8 cellular contexts compared by ENCODE assay signal in the genomic region with DNA sequence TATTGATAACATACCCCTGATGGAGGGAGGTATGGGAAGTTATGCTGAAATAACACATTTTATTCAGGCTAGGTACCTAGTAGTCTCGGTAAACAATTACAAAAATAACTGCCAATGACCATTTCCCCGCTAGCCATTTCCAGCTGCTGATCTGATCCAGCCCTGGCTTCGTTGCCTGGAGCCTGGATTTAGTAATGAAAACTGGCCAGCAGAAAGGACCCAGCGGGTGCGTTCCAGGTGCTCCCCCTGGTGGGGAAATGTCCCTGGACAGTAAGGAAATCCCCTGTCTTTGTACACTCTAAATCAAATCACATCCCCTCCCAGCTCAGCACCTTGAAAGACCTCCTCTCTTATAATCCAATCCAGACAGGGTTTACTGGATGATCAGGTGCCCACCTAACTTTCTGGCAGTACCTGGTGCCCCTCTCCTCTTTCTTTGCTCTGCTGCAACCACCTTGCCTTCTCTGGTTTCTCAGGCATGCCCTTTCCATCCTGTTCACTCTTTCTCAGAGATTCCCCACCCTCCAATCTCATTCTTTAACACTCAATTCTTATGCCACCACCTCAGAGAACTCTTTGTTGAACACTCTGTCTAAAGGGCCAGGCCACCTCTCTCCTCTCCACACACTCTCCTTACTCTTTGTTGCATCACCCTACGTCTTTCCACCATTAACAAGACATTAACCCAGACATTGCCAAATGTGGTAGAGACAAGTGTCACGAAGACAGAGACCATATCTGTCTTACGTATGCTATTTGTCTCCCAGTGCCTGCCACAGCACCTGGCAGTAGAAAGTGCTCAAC. TPM values are rescaled to one million over a fixed set of nuclear protein-coding genes. Genes with fewer than 3 reads are reported as not detected.
A peak's percentile ranks its signal among the peaks of the same experiment; 100 is the strongest.
DNase-seq lines count a peak whose midpoint lies in the region; ATAC-seq and TF ChIP-seq lines count a peak whose summit lies in the region.

No MANE protein-coding gene starts in this region.

- H3K4me1 ChIP-seq in CD4-positive, CD25-positive, alpha-beta regulatory T cell (ENCODE audit: control insufficient read depth, insufficient read depth, low read length, poor library complexity, severe bottlenecking), result peaks cover 8% of the 10 kb centered on the region
- H3K4me1 ChIP-seq in SJSA1 (replicated peaks) (peaks cover 14% of the 10 kb centered on the region), right atrium auricular region (peaks cover 0 to 25% of the 10 kb centered on the region in 2 donors), spleen (peaks cover 0 to 28% (median 17%) of the 10 kb centered on the region in 6 donors)

- no peak overlapping the region for H3K27ac ChIP-seq in CD4-positive, CD25-positive, alpha-beta regulatory T cell (ENCODE audit: insufficient read depth, low read length, poor library complexity, severe bottlenecking)
- H3K27ac ChIP-seq in SJSA1, result no peak overlapping the region
- no peak overlapping the region for H3K27ac ChIP-seq in right atrium auricular region
- H3K27ac ChIP-seq in spleen, result no peak overlapping the region

- peaks cover 0 to 11% (median 3%) of the 10 kb centered on the region in 4 donors for H3K4me1 Mint-ChIP-seq in CD4-positive, CD25-positive, alpha-beta regulatory T cell
- H3K4me1 Mint-ChIP-seq in activated naive CD8-positive, alpha-beta T cell treated with anti-CD3 and anti-CD28 coated beads, Interleukin-2, amount 50 U/mL, for 24 hours, result peaks cover 14% of the 10 kb centered on the region

- H3K36me3 Mint-ChIP-seq in CD4-positive, CD25-positive, alpha-beta regulatory T cell, result no peaks in the 10 kb centered on the region
- peaks cover 2% of the 10 kb centered on the region for H3K36me3 Mint-ChIP-seq in activated naive CD8-positive, alpha-beta T cell treated with anti-CD3 and anti-CD28 coated beads, Interleukin-2, amount 50 U/mL, for 24 hours (ENCODE audit: low read depth)

- H3K4me3 Mint-ChIP-seq in CD4-positive, CD25-positive, alpha-beta regulatory T cell, result no peak overlapping the region
- H3K4me3 Mint-ChIP-seq in activated naive CD8-positive, alpha-beta T cell treated with anti-CD3 and anti-CD28 coated beads, Interleukin-2, amount 50 U/mL, for 24 hours, result no peak overlapping the region

- no peak overlapping the region for H3K27ac Mint-ChIP-seq in CD4-positive, CD25-positive, alpha-beta regulatory T cell
- H3K27ac Mint-ChIP-seq in activated naive CD8-positive, alpha-beta T cell treated with anti-CD3 and anti-CD28 coated beads, Interleukin-2, amount 50 U/mL, for 24 hours, result no peak overlapping the region

- 25 to 33% (median 27%) methylated on average over 8 of the region's 8 CpGs for WGBS in spleen, 5 donors

- no peak overlapping the region for H3K4me3 ChIP-seq in CD4-positive, CD25-positive, alpha-beta regulatory T cell (ENCODE audit: low read depth, low read length)
- no peak overlapping the region for H3K4me3 ChIP-seq in SJSA1
- H3K4me3 ChIP-seq in right atrium auricular region, result no peak overlapping the region
- no peak overlapping the region for H3K4me3 ChIP-seq in spleen

- peak; percentile 33 to 40 for ATAC-seq in CD4-positive, CD25-positive, alpha-beta regulatory T cell (ENCODE audit: low read depth in 2 of 2)
- no peak for ATAC-seq in activated naive CD8-positive, alpha-beta T cell treated with anti-CD3 and anti-CD28 coated beads, Interleukin-2, amount 50 U/mL, for 24 hours
- ATAC-seq in GM19467 (IDR thresholded peaks at IDR 0.05; ENCODE audit: unreplicated experiment), result no peak

- TF ChIP-seq POLR2A in spleen (IDR thresholded peaks at IDR 0.05), result no peak

- TF ChIP-seq CTCF in right atrium auricular region (IDR thresholded peaks at IDR 0.05) (peak; percentile 38 to 93), spleen (IDR thresholded peaks at IDR 0.05 in 8 of 11, conservative IDR thresholded peaks at IDR 0.05 in 3 of 11) (peak; percentile 31 to 83 (median 70))

- H3K9me3 ChIP-seq in CD4-positive, CD25-positive, alpha-beta regulatory T cell (ENCODE audit: control insufficient read depth in 2 of 2, low read length in 2 of 2), result no peaks in the 10 kb centered on the region
- no peaks in the 10 kb centered on the region for H3K9me3 ChIP-seq in SJSA1 (replicated peaks)
- H3K9me3 ChIP-seq in right atrium auricular region, result no peaks in the 10 kb centered on the region
- no peaks in the 10 kb centered on the region for H3K9me3 ChIP-seq in spleen

- DNase-seq in CD4-positive, CD25-positive, alpha-beta regulatory T cell, result peak; percentile 19 to 32 (median 30)
- DNase-seq in HCEC 1CT, result peak; percentile 65
- peak; percentile 77 to 87 for DNase-seq in SJSA1 (ENCODE audit: low read depth in 1 of 2, low spot score in 2 of 2)
- peak; percentile 77 for DNase-seq in activated naive CD8-positive, alpha-beta T cell treated with anti-CD3 and anti-CD28 coated beads, Interleukin-2, amount 50 U/mL, for 24 hours
- no peak for DNase-seq in right atrium auricular region (ENCODE audit: low spot score)
- DNase-seq in spleen, result no peak
- no peak for DNase-seq in NCI-H2107 (lab: John Stamatoyannopoulos, UW)

- intact Hi-C loops in spleen (cut with DNase I; ENCODE audit: low total_unique reads), result loop anchor here (5.0 to 10.0 kb wide), 2 partner anchors 92 to 135 kb away; no protein-coding TSS in a partner anchor

- no peaks in the 10 kb centered on the region for H3K36me3 ChIP-seq in CD4-positive, CD25-positive, alpha-beta regulatory T cell (ENCODE audit: control insufficient read depth, insufficient read depth, low read length)
- H3K36me3 ChIP-seq in SJSA1 (no peaks in the 10 kb centered on the region), right atrium auricular region (no peaks in the 10 kb centered on the region), spleen (no peaks in the 10 kb centered on the region)

- H3K9me3 Mint-ChIP-seq in CD4-positive, CD25-positive, alpha-beta regulatory T cell, result peaks cover 0 to 2% (median 0%) of the 10 kb centered on the region in 7 donors
- no peaks in the 10 kb centered on the region for H3K9me3 Mint-ChIP-seq in activated naive CD8-positive, alpha-beta T cell treated with anti-CD3 and anti-CD28 coated beads, Interleukin-2, amount 50 U/mL, for 24 hours

- peaks cover 46% of the 10 kb centered on the region for H3K27me3 Mint-ChIP-seq in CD4-positive, CD25-positive, alpha-beta regulatory T cell
- peaks cover 43% of the 10 kb centered on the region for H3K27me3 Mint-ChIP-seq in activated naive CD8-positive, alpha-beta T cell treated with anti-CD3 and anti-CD28 coated beads, Interleukin-2, amount 50 U/mL, for 24 hours

- H3K27me3 ChIP-seq in CD4-positive, CD25-positive, alpha-beta regulatory T cell (ENCODE audit: control insufficient read depth, insufficient read depth, low read length), result peaks cover 27% of the 10 kb centered on the region
- 0 out of 2 replicates have a peak, but pooled peaks cover 7% of the 10 kb centered on the region for H3K27me3 ChIP-seq in SJSA1 (replicated peaks)
- no peaks in the 10 kb centered on the region for H3K27me3 ChIP-seq in right atrium auricular region
- H3K27me3 ChIP-seq in spleen (replicated peaks in 1 of 7), result peaks cover 0 to 54% (median 12%) of the 10 kb centered on the region in 7 donors

RNA-seq across cellular contexts. Expression of gene SMAD5, which starts 50.1 kb away (rescaled TPM):
- 5.5 TPM for total RNA-seq in CD4-positive, CD25-positive, alpha-beta regulatory T cell
- polyA plus RNA-seq in CD4-positive, CD25-positive, alpha-beta regulatory T cell, result 10 to 100 TPM in 1 of 4 donors, 1 to 10 TPM in 3; 3.5 to 12.0 (median 4.4) TPM
- total RNA-seq in SJSA1 (2014; rRNA removed; shearing (Covaris generic)), result 93.6 and 179 TPM in 2 replicates
- total RNA-seq in right atrium auricular region (10 to 100 TPM; 25.0 to 26.7 TPM), spleen (10 to 100 TPM; 50.1 to 70.4 (median 55.4) TPM)
- polyA plus RNA-seq in spleen, result 1 to 10 TPM; 5.3 to 9.5 (median 5.8) TPM

RNA-seq across cellular contexts. Expression of gene TGFBI, which starts 53.8 kb away (rescaled TPM):
- total RNA-seq in CD4-positive, CD25-positive, alpha-beta regulatory T cell, result 3.7 TPM
- polyA plus RNA-seq in CD4-positive, CD25-positive, alpha-beta regulatory T cell, result 1 to 10 TPM; 1.5 to 2.5 (median 2.1) TPM
- 172 and 185 TPM in 2 replicates for total RNA-seq in SJSA1 (2014; rRNA removed; shearing (Covaris generic))
- total RNA-seq in right atrium auricular region, result 10 to 100 TPM; 30.4 to 65.0 TPM
- 100 to 1,000 TPM; 126 to 214 (median 157) TPM for total RNA-seq in spleen
- 10 to 100 TPM; 31.0 to 59.5 (median 56.9) TPM for polyA plus RNA-seq in spleen

Comparison
In these comparisons a context has a peak if more than half of its experiments do, and no peak if none do; other contexts are left out.
1. ATAC-seq: peak in CD4-positive, CD25-positive, alpha-beta regulatory T cell (2 of 2); none in activated naive CD8-positive, alpha-beta T cell treated with anti-CD3 and anti-CD28 coated beads, Interleukin-2, amount 50 U/mL, for 24 hours (single experiment) and GM19467 (single experiment).
2. DNase-seq: peak in CD4-positive, CD25-positive, alpha-beta regulatory T cell (3 of 3), HCEC 1CT (single experiment), SJSA1 (2 of 2) and activated naive CD8-positive, alpha-beta T cell treated with anti-CD3 and anti-CD28 coated beads, Interleukin-2, amount 50 U/mL, for 24 hours (single experiment); none in right atrium auricular region (single experiment), spleen (single experiment) and NCI-H2107 (single experiment).